1 cellular context compared by ENCODE assay signal in genomic region chr18:36129300-36130038, GRCh38.
TF ChIP-seq lines count a peak whose summit lies in the region.

A gene with protein sequence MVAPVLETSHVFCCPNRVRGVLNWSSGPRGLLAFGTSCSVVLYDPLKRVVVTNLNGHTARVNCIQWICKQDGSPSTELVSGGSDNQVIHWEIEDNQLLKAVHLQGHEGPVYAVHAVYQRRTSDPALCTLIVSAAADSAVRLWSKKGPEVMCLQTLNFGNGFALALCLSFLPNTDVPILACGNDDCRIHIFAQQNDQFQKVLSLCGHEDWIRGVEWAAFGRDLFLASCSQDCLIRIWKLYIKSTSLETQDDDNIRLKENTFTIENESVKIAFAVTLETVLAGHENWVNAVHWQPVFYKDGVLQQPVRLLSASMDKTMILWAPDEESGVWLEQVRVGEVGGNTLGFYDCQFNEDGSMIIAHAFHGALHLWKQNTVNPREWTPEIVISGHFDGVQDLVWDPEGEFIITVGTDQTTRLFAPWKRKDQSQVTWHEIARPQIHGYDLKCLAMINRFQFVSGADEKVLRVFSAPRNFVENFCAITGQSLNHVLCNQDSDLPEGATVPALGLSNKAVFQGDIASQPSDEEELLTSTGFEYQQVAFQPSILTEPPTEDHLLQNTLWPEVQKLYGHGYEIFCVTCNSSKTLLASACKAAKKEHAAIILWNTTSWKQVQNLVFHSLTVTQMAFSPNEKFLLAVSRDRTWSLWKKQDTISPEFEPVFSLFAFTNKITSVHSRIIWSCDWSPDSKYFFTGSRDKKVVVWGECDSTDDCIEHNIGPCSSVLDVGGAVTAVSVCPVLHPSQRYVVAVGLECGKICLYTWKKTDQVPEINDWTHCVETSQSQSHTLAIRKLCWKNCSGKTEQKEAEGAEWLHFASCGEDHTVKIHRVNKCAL (plus strand): TSS chr18:36129899. CDS start chr18:36129934, 35 bp downstream.
A gene with protein sequence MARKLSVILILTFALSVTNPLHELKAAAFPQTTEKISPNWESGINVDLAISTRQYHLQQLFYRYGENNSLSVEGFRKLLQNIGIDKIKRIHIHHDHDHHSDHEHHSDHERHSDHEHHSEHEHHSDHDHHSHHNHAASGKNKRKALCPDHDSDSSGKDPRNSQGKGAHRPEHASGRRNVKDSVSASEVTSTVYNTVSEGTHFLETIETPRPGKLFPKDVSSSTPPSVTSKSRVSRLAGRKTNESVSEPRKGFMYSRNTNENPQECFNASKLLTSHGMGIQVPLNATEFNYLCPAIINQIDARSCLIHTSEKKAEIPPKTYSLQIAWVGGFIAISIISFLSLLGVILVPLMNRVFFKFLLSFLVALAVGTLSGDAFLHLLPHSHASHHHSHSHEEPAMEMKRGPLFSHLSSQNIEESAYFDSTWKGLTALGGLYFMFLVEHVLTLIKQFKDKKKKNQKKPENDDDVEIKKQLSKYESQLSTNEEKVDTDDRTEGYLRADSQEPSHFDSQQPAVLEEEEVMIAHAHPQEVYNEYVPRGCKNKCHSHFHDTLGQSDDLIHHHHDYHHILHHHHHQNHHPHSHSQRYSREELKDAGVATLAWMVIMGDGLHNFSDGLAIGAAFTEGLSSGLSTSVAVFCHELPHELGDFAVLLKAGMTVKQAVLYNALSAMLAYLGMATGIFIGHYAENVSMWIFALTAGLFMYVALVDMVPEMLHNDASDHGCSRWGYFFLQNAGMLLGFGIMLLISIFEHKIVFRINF (minus strand): TSS chr18:36129340. CDS start chr18:36127007, 2,333 bp downstream.

TF ChIP-seq in HCT116, 20 proteins besides CTCF, POLR2A, EP300 and RAD21 (continued from another document):
- TF ChIP-seq ZBTB33 (IDR thresholded peaks at IDR 0.05; ENCODE audit: extremely low read depth, insufficient replicate concordance, low read length) (no peak), SRF (IDR thresholded peaks at IDR 0.05; ENCODE audit: low read depth) (no peak), FOSL1 (IDR thresholded peaks at IDR 0.05; ENCODE audit: low read depth) (no peak), SP1 (IDR thresholded peaks at IDR 0.05; ENCODE audit: low read depth) (peak; percentile 87), CBX3 (IDR thresholded peaks at IDR 0.05; ENCODE audit: low read depth) (peak; percentile 67), EGR1 (IDR thresholded peaks at IDR 0.05; ENCODE audit: low read depth) (peak; percentile 85)
- TF ChIP-seq, protein P1, sequence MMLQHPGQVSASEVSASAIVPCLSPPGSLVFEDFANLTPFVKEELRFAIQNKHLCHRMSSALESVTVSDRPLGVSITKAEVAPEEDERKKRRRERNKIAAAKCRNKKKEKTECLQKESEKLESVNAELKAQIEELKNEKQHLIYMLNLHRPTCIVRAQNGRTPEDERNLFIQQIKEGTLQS (IDR thresholded peaks at IDR 0.05), result no peak
